ENCODE assay signal across 2 cellular contexts in the genomic region with DNA sequence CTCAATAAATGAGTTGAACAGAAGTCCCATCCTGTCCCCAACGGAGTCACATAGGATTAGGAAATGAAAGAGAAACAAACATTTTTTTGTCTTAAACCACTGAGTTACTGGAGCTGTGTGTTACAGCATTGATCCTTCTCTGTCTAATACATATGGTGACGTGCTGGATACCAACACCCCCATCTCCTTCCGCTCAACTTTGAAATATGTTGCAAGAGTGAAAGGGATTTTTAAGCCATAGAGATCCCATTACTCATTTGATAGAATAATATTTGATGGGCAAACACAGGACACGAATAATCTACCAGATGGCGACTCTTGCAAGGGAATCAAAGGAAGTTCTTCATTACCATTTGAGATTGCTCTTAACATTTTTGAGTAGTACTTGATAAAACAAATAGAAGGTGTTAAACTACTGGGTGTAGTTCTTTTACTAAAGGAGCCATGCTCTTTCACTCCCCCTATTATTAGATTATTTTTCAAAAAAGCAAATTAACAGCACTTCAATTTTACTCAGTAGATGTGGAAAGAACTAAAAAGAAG.
TF ChIP-seq lines count a peak whose summit lies in the region.

No MANE protein-coding gene starts in this region.

TF ChIP-seq in SK-N-SH, 30 proteins besides CTCF, POLR2A, EP300 and RAD21 (continued from another document):
- TF ChIP-seq, protein P1, sequence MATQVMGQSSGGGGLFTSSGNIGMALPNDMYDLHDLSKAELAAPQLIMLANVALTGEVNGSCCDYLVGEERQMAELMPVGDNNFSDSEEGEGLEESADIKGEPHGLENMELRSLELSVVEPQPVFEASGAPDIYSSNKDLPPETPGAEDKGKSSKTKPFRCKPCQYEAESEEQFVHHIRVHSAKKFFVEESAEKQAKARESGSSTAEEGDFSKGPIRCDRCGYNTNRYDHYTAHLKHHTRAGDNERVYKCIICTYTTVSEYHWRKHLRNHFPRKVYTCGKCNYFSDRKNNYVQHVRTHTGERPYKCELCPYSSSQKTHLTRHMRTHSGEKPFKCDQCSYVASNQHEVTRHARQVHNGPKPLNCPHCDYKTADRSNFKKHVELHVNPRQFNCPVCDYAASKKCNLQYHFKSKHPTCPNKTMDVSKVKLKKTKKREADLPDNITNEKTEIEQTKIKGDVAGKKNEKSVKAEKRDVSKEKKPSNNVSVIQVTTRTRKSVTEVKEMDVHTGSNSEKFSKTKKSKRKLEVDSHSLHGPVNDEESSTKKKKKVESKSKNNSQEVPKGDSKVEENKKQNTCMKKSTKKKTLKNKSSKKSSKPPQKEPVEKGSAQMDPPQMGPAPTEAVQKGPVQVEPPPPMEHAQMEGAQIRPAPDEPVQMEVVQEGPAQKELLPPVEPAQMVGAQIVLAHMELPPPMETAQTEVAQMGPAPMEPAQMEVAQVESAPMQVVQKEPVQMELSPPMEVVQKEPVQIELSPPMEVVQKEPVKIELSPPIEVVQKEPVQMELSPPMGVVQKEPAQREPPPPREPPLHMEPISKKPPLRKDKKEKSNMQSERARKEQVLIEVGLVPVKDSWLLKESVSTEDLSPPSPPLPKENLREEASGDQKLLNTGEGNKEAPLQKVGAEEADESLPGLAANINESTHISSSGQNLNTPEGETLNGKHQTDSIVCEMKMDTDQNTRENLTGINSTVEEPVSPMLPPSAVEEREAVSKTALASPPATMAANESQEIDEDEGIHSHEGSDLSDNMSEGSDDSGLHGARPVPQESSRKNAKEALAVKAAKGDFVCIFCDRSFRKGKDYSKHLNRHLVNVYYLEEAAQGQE (IDR thresholded peaks at IDR 0.05; ENCODE audit: low read depth, low read length): no peak
- TF ChIP-seq NFIC (IDR thresholded peaks at IDR 0.05; ENCODE audit: borderline replicate concordance): no peak
- TF ChIP-seq, protein P2, sequence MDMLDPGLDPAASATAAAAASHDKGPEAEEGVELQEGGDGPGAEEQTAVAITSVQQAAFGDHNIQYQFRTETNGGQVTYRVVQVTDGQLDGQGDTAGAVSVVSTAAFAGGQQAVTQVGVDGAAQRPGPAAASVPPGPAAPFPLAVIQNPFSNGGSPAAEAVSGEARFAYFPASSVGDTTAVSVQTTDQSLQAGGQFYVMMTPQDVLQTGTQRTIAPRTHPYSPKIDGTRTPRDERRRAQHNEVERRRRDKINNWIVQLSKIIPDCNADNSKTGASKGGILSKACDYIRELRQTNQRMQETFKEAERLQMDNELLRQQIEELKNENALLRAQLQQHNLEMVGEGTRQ (IDR thresholded peaks at IDR 0.05; ENCODE audit: borderline replicate concordance, low read depth, low read length): no peak
TF ChIP-seq in SK-N-SH: peak in this region for 0.

TF ChIP-seq in SK-N-SH treated with all-trans-retinoic acid at 6 μM for 48 hours, 23 proteins besides CTCF, POLR2A, EP300 and RAD21 (continued from another document):
- no peak for TF ChIP-seq TOX (CRISPR knock-in tag; IDR thresholded peaks at IDR 0.05; ENCODE audit: borderline replicate concordance)
- no peak for TF ChIP-seq OSR1 (CRISPR knock-in tag; IDR thresholded peaks at IDR 0.05)
- no peak for TF ChIP-seq CSDC2 (CRISPR knock-in tag; IDR thresholded peaks at IDR 0.05)
- no peak for TF ChIP-seq RARB (CRISPR knock-in tag; IDR thresholded peaks at IDR 0.05)
- TF ChIP-seq ESRRG (CRISPR knock-in tag; IDR thresholded peaks at IDR 0.05): no peak
- TF ChIP-seq, protein P3, sequence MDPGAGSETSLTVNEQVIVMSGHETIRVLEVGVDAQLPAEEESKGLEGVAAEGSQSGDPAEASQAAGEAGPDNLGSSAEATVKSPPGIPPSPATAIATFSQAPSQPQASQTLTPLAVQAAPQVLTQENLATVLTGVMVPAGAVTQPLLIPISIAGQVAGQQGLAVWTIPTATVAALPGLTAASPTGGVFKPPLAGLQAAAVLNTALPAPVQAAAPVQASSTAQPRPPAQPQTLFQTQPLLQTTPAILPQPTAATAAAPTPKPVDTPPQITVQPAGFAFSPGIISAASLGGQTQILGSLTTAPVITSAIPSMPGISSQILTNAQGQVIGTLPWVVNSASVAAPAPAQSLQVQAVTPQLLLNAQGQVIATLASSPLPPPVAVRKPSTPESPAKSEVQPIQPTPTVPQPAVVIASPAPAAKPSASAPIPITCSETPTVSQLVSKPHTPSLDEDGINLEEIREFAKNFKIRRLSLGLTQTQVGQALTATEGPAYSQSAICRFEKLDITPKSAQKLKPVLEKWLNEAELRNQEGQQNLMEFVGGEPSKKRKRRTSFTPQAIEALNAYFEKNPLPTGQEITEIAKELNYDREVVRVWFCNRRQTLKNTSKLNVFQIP (CRISPR knock-in tag; IDR thresholded peaks at IDR 0.05; ENCODE audit: borderline replicate concordance, low read depth): no peak
- TF ChIP-seq, protein P4, sequence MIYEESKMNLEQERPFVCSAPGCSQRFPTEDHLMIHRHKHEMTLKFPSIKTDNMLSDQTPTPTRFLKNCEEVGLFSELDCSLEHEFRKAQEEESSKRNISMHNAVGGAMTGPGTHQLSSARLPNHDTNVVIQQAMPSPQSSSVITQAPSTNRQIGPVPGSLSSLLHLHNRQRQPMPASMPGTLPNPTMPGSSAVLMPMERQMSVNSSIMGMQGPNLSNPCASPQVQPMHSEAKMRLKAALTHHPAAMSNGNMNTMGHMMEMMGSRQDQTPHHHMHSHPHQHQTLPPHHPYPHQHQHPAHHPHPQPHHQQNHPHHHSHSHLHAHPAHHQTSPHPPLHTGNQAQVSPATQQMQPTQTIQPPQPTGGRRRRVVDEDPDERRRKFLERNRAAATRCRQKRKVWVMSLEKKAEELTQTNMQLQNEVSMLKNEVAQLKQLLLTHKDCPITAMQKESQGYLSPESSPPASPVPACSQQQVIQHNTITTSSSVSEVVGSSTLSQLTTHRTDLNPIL (CRISPR knock-in tag; IDR thresholded peaks at IDR 0.05; ENCODE audit: low read depth): no peak
- TF ChIP-seq PPARA (CRISPR knock-in tag; IDR thresholded peaks at IDR 0.05; ENCODE audit: borderline replicate concordance): no peak
- TF ChIP-seq ARNTL (CRISPR knock-in tag; IDR thresholded peaks at IDR 0.05; ENCODE audit: borderline replicate concordance, low read depth): no peak
- no peak for TF ChIP-seq ZFP30 (CRISPR knock-in tag; IDR thresholded peaks at IDR 0.05)
- no peak for TF ChIP-seq SNAI2 (CRISPR knock-in tag; IDR thresholded peaks at IDR 0.05)
- no peak for TF ChIP-seq TCF4 (CRISPR knock-in tag; IDR thresholded peaks at IDR 0.05; ENCODE audit: borderline replicate concordance)
- TF ChIP-seq GLIS3 (CRISPR knock-in tag; IDR thresholded peaks at IDR 0.05): no peak
TF ChIP-seq in SK-N-SH treated with all-trans-retinoic acid at 6 μM for 48 hours: peak in this region for 0.
